Comparison of ENCODE assay signal across 1 cellular context in the genomic region with DNA sequence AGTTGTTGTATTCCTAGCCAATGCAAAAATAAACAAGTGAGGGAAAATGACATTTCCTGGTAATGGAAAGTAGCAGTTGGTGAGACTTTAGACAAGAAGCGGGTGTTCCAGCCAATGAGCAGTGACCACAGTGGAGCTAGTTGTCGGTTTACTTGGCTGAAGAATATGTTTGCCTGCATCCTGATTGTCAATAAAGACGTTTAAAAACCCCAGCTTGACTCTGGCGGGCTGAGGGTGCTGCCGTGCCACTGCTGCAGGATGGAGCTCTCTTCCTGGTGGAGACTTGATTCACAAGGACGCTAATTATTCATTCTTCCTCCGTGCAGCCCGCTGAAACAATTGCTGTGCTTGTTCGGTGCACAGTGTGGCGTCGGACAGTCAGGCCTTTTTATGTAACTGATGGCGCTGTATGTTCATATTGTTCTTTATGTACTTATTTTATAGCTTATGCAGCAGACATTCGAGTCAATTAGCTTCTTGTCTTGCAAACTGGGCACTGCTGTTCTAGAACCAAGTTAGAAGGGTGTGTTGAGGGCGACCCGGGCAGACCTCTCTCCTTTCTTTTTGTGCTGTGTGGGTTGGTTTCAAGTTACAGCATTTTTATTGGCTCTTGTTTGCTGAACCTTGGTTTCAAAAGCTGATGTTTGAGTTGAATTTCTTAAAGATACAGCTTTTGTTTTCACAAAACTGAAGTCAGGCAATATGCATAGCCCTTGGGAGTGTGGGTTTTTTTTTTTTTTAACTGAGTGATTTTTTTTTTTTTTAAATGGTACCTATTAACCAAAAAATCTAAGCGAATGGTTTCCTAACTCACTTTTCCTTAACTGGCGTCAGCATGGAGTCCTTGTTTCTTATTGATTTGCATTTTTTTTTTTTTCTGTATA.
TF ChIP-seq lines count a peak whose summit lies in the region.

No MANE protein-coding gene starts in this region.

TF ChIP-seq in IMR-90, 13 proteins besides CTCF, POLR2A, EP300 and RAD21 (continued from another document):
- TF ChIP-seq MAFK (IDR thresholded peaks at IDR 0.05; ENCODE audit: low read depth, low read length) (0 out of 2 replicates have a peak, but pooled peaks have one; percentile 10), RFX5 (IDR thresholded peaks at IDR 0.05; ENCODE audit: low read depth, low read length) (no peak), MAZ (IDR thresholded peaks at IDR 0.05; ENCODE audit: borderline replicate concordance, low read depth, low read length) (no peak)
